Comparison of ENCODE assay signal across 24 cellular contexts in genomic region chr6:67131827-67132226, GRCh38.
DNase-seq lines count a peak whose midpoint lies in the region; ATAC-seq and TF ChIP-seq lines count a peak whose summit lies in the region.
"Had no signal": no experiment of that assay in that cellular context is flagged by ENCODE, and none has a peak within 500 bp of the region (broad histone marks: within the 10 kb centered on the region; RNA-seq: fewer than 3 reads in every experiment).

No MANE protein-coding gene starts in this region.

- ATAC-seq in SK-N-SH treated with all-trans-retinoic acid at 6 μM for 48 hours (peak; percentile 34), Right ventricle myocardium inferior (no peak)
- ATAC-seq: activated CD8-positive, alpha-beta memory T cell treated with anti-CD3 and anti-CD28 coated beads, Interleukin-2, amount 10 ng/mL, durations not matched to agents 7 days and 5 days; GM12878; pancreas; stimulated activated naive CD8-positive, alpha-beta T cell treated with anti-CD3 and anti-CD28 coated beads, Interleukin-15, amount 100 ng/mL, for 72 hours had no signal

- H3K9me3 ChIP-seq in SK-N-SH: no peaks in the 10 kb centered on the region
- no peaks in the 10 kb centered on the region for H3K9me3 ChIP-seq in testis
- no peaks in the 10 kb centered on the region for H3K9me3 ChIP-seq in esophagus muscularis mucosa
- H3K9me3 ChIP-seq: BLaER1 treated with 17β-estradiol and CSF1 and Interleukin-3, amounts not matched to agents 10 nM and 100 nM; colonic mucosa; pancreas; SJCRH30 had no signal

- WGBS in SK-N-SH (ENCODE audit: low lambda C conversion rate): 41% methylated on average over 2 of the region's 2 CpGs
- 58 to 72% methylated on average over 2 of the region's 2 CpGs for WGBS in testis, 2 donors
- 88% methylated on average over 2 of the region's 2 CpGs for WGBS in esophagus muscularis mucosa

- no peaks in the 10 kb centered on the region for H3K36me3 ChIP-seq in SK-N-SH (replicated peaks in 1 of 2; ENCODE audit: control insufficient read depth in 1 of 2, insufficient read depth in 2 of 2, low read length in 1 of 2)
- H3K36me3 ChIP-seq in testis (ENCODE audit: low read depth, missing control alignments): no peaks in the 10 kb centered on the region
- H3K36me3 ChIP-seq in esophagus muscularis mucosa: no peaks in the 10 kb centered on the region
- H3K36me3 ChIP-seq: BLaER1 treated with 17β-estradiol and CSF1 and Interleukin-3, amounts not matched to agents 10 nM and 100 nM; colonic mucosa; pancreas; SJCRH30 had no signal

- TF ChIP-seq POLR2A in testis (IDR thresholded peaks at IDR 0.05): no peak
- TF ChIP-seq POLR2A in esophagus muscularis mucosa (IDR thresholded peaks at IDR 0.05; ENCODE audit: low read depth): no peak

- H3K27me3 ChIP-seq in SK-N-SH (ENCODE audit: insufficient read depth) (no peaks in the 10 kb centered on the region), dorsolateral prefrontal cortex (no peaks in the 10 kb centered on the region), testis (no peaks in the 10 kb centered on the region), esophagus muscularis mucosa (no peaks in the 10 kb centered on the region)
- H3K27me3 ChIP-seq: BLaER1 treated with 17β-estradiol and CSF1 and Interleukin-3, amounts not matched to agents 10 nM and 100 nM; colonic mucosa; pancreas; SJCRH30 had no signal

- H4K20me1 ChIP-seq in SK-N-SH (ENCODE audit: insufficient read depth): no peaks in the 10 kb centered on the region
- H4K20me1 ChIP-seq: BLaER1 treated with 17β-estradiol and CSF1 and Interleukin-3, amounts not matched to agents 10 nM and 100 nM had no signal

- no peak overlapping the region for H2AFZ ChIP-seq in SK-N-SH (ENCODE audit: low read depth)
- H2AFZ ChIP-seq: PC-9 had no signal

- H3F3A ChIP-seq in SK-N-SH (replicated peaks; ENCODE audit: insufficient read depth): peaks cover 4% of the 10 kb centered on the region

- H3K27ac ChIP-seq in SK-N-SH (ENCODE audit: low read depth in 2 of 2, low read length in 1 of 2): no peak overlapping the region
- H3K27ac ChIP-seq in dorsolateral prefrontal cortex: peak overlapping the region in 4 of 59 donors; percentile 11 to 58 (median 36)
- H3K27ac ChIP-seq in testis: no peak overlapping the region
- H3K27ac ChIP-seq in esophagus muscularis mucosa (replicated peaks in 1 of 4): no peak overlapping the region
- H3K27ac ChIP-seq: BLaER1 treated with 17β-estradiol and CSF1 and Interleukin-3, amounts not matched to agents 10 nM and 100 nM; colonic mucosa; pancreas; PC-9; SJCRH30 had no signal

- H3K79me2 ChIP-seq in SK-N-SH (ENCODE audit: insufficient read depth): no peaks in the 10 kb centered on the region

- peaks cover 4% of the 10 kb centered on the region for H3K9me3 Mint-ChIP-seq in activated T-helper 1 cell treated with anti-CD3 and anti-CD28 coated beads, Interleukin-12 subunit alpha, Interleukin-12 subunit beta, Interleukin-2, Interleukin-4 antibody, amounts not matched to agents 30 ng/mL and 10 ng/mL and 1 ng/mL, durations not matched to agents 14 hours and 24 hours and 36 hours
- H3K9me3 Mint-ChIP-seq: stimulated activated naive CD8-positive, alpha-beta T cell treated with anti-CD3 and anti-CD28 coated beads, Interleukin-15, amount 100 ng/mL, for 72 hours had no signal

- no peak overlapping the region for H3K4me2 ChIP-seq in SK-N-SH
- H3K4me2 ChIP-seq: BLaER1 treated with 17β-estradiol and CSF1 and Interleukin-3, amounts not matched to agents 10 nM and 100 nM; PC-9 had no signal

- no peaks in the 10 kb centered on the region; a peak in 2 of 4 replicates for H3K4me1 ChIP-seq in SK-N-SH (ENCODE audit: control insufficient read depth in 1 of 2, insufficient read depth in 2 of 2, low read depth in 1 of 2, low read length in 1 of 2)
- H3K4me1 ChIP-seq in testis: no peaks in the 10 kb centered on the region
- H3K4me1 ChIP-seq in esophagus muscularis mucosa: no peaks in the 10 kb centered on the region
- H3K4me1 ChIP-seq: BLaER1 treated with 17β-estradiol and CSF1 and Interleukin-3, amounts not matched to agents 10 nM and 100 nM; colonic mucosa; pancreas; SJCRH30 had no signal

- H3K27ac Mint-ChIP-seq in activated T-helper 1 cell treated with anti-CD3 and anti-CD28 coated beads, Interleukin-12 subunit alpha, Interleukin-12 subunit beta, Interleukin-2, Interleukin-4 antibody, amounts not matched to agents 30 ng/mL and 10 ng/mL and 1 ng/mL, durations not matched to agents 14 hours and 24 hours and 36 hours: no peak overlapping the region
- H3K27ac Mint-ChIP-seq: activated CD8-positive, alpha-beta memory T cell treated with anti-CD3 and anti-CD28 coated beads, Interleukin-2, amount 10 ng/mL, durations not matched to agents 7 days and 5 days; activated T-helper 2 cell treated with anti-CD3 and anti-CD28 coated beads, Interferon-gamma antibody, Interleukin-2, Interleukin-4, amounts not matched to agents 10 μg/mL and 5 μg/mL and 100 μg/mL, durations not matched to agents 14 hours and 24 hours and 36 hours; stimulated activated naive CD8-positive, alpha-beta T cell treated with anti-CD3 and anti-CD28 coated beads, Interleukin-15, amount 100 ng/mL, for 72 hours; T-helper 2 cell treated with Interferon-gamma antibody and Interleukin-4, amounts not matched to agents 5 μg/mL and 100 μg/mL, for 36 hours had no signal

- intact Hi-C loops in dorsolateral prefrontal cortex (cut with DNase I): loop anchor here in 1 of 2 donors (10.0 kb wide), 1 partner anchor 1503 kb away; the partner anchor contains the start of gene ADGRB3
- intact Hi-C loops in Right ventricle myocardium inferior (cut with DNase I): no loop called here
- intact Hi-C loops in testis (cut with DNase I; ENCODE audit: low total_unique reads): no loop called here
- intact Hi-C loops in esophagus muscularis mucosa (cut with DNase I): no loop called here
- intact Hi-C loops in activated T-helper 1 cell treated with anti-CD3 and anti-CD28 coated beads, Interleukin-12 subunit alpha, Interleukin-12 subunit beta, Interleukin-2, Interleukin-4 antibody, amounts not matched to agents 30 ng/mL and 10 ng/mL and 1 ng/mL, durations not matched to agents 14 hours and 24 hours and 36 hours (cut with micrococcal nuclease): no loop called here

- H3K4me3 ChIP-seq in SK-N-SH (ENCODE audit: low read depth in 2 of 2, low read length in 1 of 2) (no peak overlapping the region), dorsolateral prefrontal cortex (no peak overlapping the region), testis (no peak overlapping the region), esophagus muscularis mucosa (no peak overlapping the region)
- H3K4me3 ChIP-seq: BLaER1 treated with 17β-estradiol and CSF1 and Interleukin-3, amounts not matched to agents 10 nM and 100 nM; colonic mucosa; GM12878; pancreas; PC-9; SJCRH30 had no signal

- H3K4me1 Mint-ChIP-seq in activated T-helper 1 cell treated with anti-CD3 and anti-CD28 coated beads, Interleukin-12 subunit alpha, Interleukin-12 subunit beta, Interleukin-2, Interleukin-4 antibody, amounts not matched to agents 30 ng/mL and 10 ng/mL and 1 ng/mL, durations not matched to agents 14 hours and 24 hours and 36 hours (ENCODE audit: low read depth): no peaks in the 10 kb centered on the region
- H3K4me1 Mint-ChIP-seq: activated CD8-positive, alpha-beta memory T cell treated with anti-CD3 and anti-CD28 coated beads, Interleukin-2, amount 10 ng/mL, durations not matched to agents 7 days and 5 days; stimulated activated naive CD8-positive, alpha-beta T cell treated with anti-CD3 and anti-CD28 coated beads, Interleukin-15, amount 100 ng/mL, for 72 hours had no signal

- H3K36me3 Mint-ChIP-seq in activated T-helper 1 cell treated with anti-CD3 and anti-CD28 coated beads, Interleukin-12 subunit alpha, Interleukin-12 subunit beta, Interleukin-2, Interleukin-4 antibody, amounts not matched to agents 30 ng/mL and 10 ng/mL and 1 ng/mL, durations not matched to agents 14 hours and 24 hours and 36 hours (ENCODE audit: low read depth): no peaks in the 10 kb centered on the region
- H3K36me3 Mint-ChIP-seq: activated CD8-positive, alpha-beta memory T cell treated with anti-CD3 and anti-CD28 coated beads, Interleukin-2, amount 10 ng/mL, durations not matched to agents 7 days and 5 days had no signal

- CTCF ChIA-PET in SK-N-SH (lab: Yijun Ruan, JAX): no interaction called here

- TF ChIP-seq CTCF in SK-N-SH (IDR thresholded peaks at IDR 0.05): no peak
- TF ChIP-seq CTCF in dorsolateral prefrontal cortex (IDR thresholded peaks at IDR 0.05 in 54 of 56, conservative IDR thresholded peaks at IDR 0.05 in 2 of 56; ENCODE audit: low read depth in 1 of 56, partially characterized antibody in 56 of 56): no peak
- TF ChIP-seq CTCF in testis (IDR thresholded peaks at IDR 0.05): no peak
- TF ChIP-seq CTCF in esophagus muscularis mucosa (IDR thresholded peaks at IDR 0.05): no peak

- H3K9ac ChIP-seq in SK-N-SH: no peak overlapping the region
- H3K9ac ChIP-seq: BLaER1 treated with 17β-estradiol and CSF1 and Interleukin-3, amounts not matched to agents 10 nM and 100 nM had no signal

- H3K4me3 Mint-ChIP-seq in activated T-helper 1 cell treated with anti-CD3 and anti-CD28 coated beads, Interleukin-12 subunit alpha, Interleukin-12 subunit beta, Interleukin-2, Interleukin-4 antibody, amounts not matched to agents 30 ng/mL and 10 ng/mL and 1 ng/mL, durations not matched to agents 14 hours and 24 hours and 36 hours: no peak overlapping the region
- H3K4me3 Mint-ChIP-seq: activated CD8-positive, alpha-beta memory T cell treated with anti-CD3 and anti-CD28 coated beads, Interleukin-2, amount 10 ng/mL, durations not matched to agents 7 days and 5 days; stimulated activated naive CD8-positive, alpha-beta T cell treated with anti-CD3 and anti-CD28 coated beads, Interleukin-15, amount 100 ng/mL, for 72 hours; T-helper 2 cell treated with Interferon-gamma antibody and Interleukin-4, amounts not matched to agents 5 μg/mL and 100 μg/mL, for 36 hours had no signal

- POLR2A ChIA-PET in SK-N-SH (lab: Yijun Ruan, JAX): no interaction called here

- no peak for DNase-seq in SK-N-SH
- DNase-seq in dorsolateral prefrontal cortex: peak; percentile 20 to 87 (median 70)
- peak; percentile 73 for DNase-seq in middle frontal gyrus (ENCODE audit: extremely low spot score, low spot score)
- no peak for DNase-seq in Right ventricle myocardium inferior (ENCODE audit: missing footprints)
- no peak for DNase-seq in testis
- no peak for DNase-seq in esophagus muscularis mucosa (ENCODE audit: extremely low spot score)
- DNase-seq in activated T-helper 1 cell treated with anti-CD3 and anti-CD28 coated beads, Interleukin-12 subunit alpha, Interleukin-12 subunit beta, Interleukin-2, Interleukin-4 antibody, amounts not matched to agents 30 ng/mL and 10 ng/mL and 1 ng/mL, durations not matched to agents 14 hours and 24 hours and 36 hours (ENCODE audit: low spot score): no peak
- DNase-seq: 8988T; activated CD4-positive, CD25-positive, alpha-beta regulatory T cell treated with anti-CD3 and anti-CD28 coated beads, Interleukin-2, amount 50 U/mL, for 72 hours; activated CD8-positive, alpha-beta memory T cell treated with anti-CD3 and anti-CD28 coated beads, Interleukin-2, amount 10 ng/mL, durations not matched to agents 7 days and 5 days; colonic mucosa; DMS 273 treated with DMSO at 0.1 percent for 48 hours; GF-D8; NCI-H1436 treated with DMSO at 0.1 percent for 48 hours; pancreas; PC-9; SJCRH30; stimulated activated CD4-positive, alpha-beta T cell treated with anti-CD3 and anti-CD28 coated beads, Interleukin-2, amount 100 ng/mL, for 24 hours; stimulated activated naive CD8-positive, alpha-beta T cell treated with anti-CD3 and anti-CD28 coated beads, Interleukin-15, amount 100 ng/mL, for 72 hours had no signal

- H3K9me2 ChIP-seq in SK-N-SH: no peaks in the 10 kb centered on the region

- no peaks in the 10 kb centered on the region for H3K27me3 Mint-ChIP-seq in activated T-helper 1 cell treated with anti-CD3 and anti-CD28 coated beads, Interleukin-12 subunit alpha, Interleukin-12 subunit beta, Interleukin-2, Interleukin-4 antibody, amounts not matched to agents 30 ng/mL and 10 ng/mL and 1 ng/mL, durations not matched to agents 14 hours and 24 hours and 36 hours (ENCODE audit: insufficient read depth)
- H3K27me3 Mint-ChIP-seq: activated CD8-positive, alpha-beta memory T cell treated with anti-CD3 and anti-CD28 coated beads, Interleukin-2, amount 10 ng/mL, durations not matched to agents 7 days and 5 days; stimulated activated naive CD8-positive, alpha-beta T cell treated with anti-CD3 and anti-CD28 coated beads, Interleukin-15, amount 100 ng/mL, for 72 hours had no signal

- TF ChIP-seq EP300 in SK-N-SH (IDR thresholded peaks at IDR 0.05; ENCODE audit: borderline replicate concordance in 1 of 2, low read depth in 1 of 2, low read length in 1 of 2): no peak
- no peak for TF ChIP-seq EP300 in esophagus muscularis mucosa (IDR thresholded peaks at IDR 0.05)

- no peak for TF ChIP-seq RAD21 in SK-N-SH (IDR thresholded peaks at IDR 0.05; ENCODE audit: low read length)

Comparison
In these comparisons a context has a peak if more than half of its experiments do, and no peak if none do; other contexts are left out.
1. DNase-seq: peak in dorsolateral prefrontal cortex (10 of 10) and middle frontal gyrus (single experiment); none in SK-N-SH (single experiment), Right ventricle myocardium inferior (single experiment), testis (single experiment), esophagus muscularis mucosa (single experiment) and activated T-helper 1 cell treated with anti-CD3 and anti-CD28 coated beads, Interleukin-12 subunit alpha, Interleukin-12 subunit beta, Interleukin-2, Interleukin-4 antibody, amounts not matched to agents 30 ng/mL and 10 ng/mL and 1 ng/mL, durations not matched to agents 14 hours and 24 hours and 36 hours (single experiment).